ENCODE assay signal across 3 cellular contexts in the genomic region with DNA sequence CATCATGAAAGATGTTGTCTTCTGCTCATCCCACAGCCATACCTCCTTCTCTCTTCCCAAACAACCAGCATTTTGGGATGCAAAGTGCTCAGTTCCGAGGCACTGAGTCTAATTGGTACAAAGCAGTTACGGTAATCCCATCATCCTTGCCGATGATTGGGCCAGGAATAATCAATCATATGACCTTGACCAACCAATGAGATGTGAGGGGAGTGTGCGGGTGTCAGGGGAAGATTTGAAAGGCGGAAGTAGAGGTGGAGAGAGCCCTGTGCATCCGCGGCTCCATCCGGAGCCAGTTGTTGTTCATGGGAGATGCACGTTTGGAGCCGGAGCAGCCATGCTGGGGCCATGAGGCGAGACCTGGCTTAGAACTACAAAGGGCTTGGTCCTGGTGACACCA.
TF ChIP-seq lines count a peak whose summit lies in the region.

No MANE protein-coding gene starts in this region.

TF ChIP-seq in HepG2, 621 proteins besides CTCF, POLR2A, EP300 and RAD21:
- TF ChIP-seq NFE2L1 (CRISPR knock-in tag; IDR thresholded peaks at IDR 0.05; ENCODE audit: borderline replicate concordance) = no peak
- TF ChIP-seq NFYB (CRISPR knock-in tag; IDR thresholded peaks at IDR 0.05) = peak; percentile 59
- TF ChIP-seq MEIS2 (CRISPR knock-in tag; IDR thresholded peaks at IDR 0.05) = no peak
- TF ChIP-seq PHF21A (CRISPR knock-in tag; IDR thresholded peaks at IDR 0.05) = no peak
- TF ChIP-seq ZNF224 (CRISPR knock-in tag; IDR thresholded peaks at IDR 0.05) = no peak
- no peak for TF ChIP-seq ZC3H13 (CRISPR knock-in tag; IDR thresholded peaks at IDR 0.05)
TF ChIP-seq in HepG2: peak in this region for 1.

TF ChIP-seq in WTC11, 78 proteins besides CTCF, POLR2A, EP300 and RAD21:
- peak; percentile 59 for TF ChIP-seq NFYB (CRISPR knock-in tag; conservative IDR thresholded peaks at IDR 0.05; ENCODE audit: low read depth)
- TF ChIP-seq, protein P1, sequence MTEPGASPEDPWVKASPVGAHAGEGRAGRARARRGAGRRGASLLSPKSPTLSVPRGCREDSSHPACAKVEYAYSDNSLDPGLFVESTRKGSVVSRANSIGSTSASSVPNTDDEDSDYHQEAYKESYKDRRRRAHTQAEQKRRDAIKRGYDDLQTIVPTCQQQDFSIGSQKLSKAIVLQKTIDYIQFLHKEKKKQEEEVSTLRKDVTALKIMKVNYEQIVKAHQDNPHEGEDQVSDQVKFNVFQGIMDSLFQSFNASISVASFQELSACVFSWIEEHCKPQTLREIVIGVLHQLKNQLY (CRISPR knock-in tag; IDR thresholded peaks at IDR 0.05) = no peak
- no peak for TF ChIP-seq ZNF671 (CRISPR knock-in tag; IDR thresholded peaks at IDR 0.05)
- TF ChIP-seq ZNF423 (CRISPR knock-in tag; IDR thresholded peaks at IDR 0.05) = no peak
- TF ChIP-seq ZNF317 (CRISPR knock-in tag; IDR thresholded peaks at IDR 0.05; ENCODE audit: borderline replicate concordance, low read depth) = no peak
- TF ChIP-seq NR2C2 (CRISPR knock-in tag; IDR thresholded peaks at IDR 0.05) = no peak
- no peak for TF ChIP-seq ZNF396 (CRISPR knock-in tag; IDR thresholded peaks at IDR 0.05; ENCODE audit: borderline replicate concordance)
- TF ChIP-seq, protein P2, sequence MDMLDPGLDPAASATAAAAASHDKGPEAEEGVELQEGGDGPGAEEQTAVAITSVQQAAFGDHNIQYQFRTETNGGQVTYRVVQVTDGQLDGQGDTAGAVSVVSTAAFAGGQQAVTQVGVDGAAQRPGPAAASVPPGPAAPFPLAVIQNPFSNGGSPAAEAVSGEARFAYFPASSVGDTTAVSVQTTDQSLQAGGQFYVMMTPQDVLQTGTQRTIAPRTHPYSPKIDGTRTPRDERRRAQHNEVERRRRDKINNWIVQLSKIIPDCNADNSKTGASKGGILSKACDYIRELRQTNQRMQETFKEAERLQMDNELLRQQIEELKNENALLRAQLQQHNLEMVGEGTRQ (CRISPR knock-in tag; IDR thresholded peaks at IDR 0.05) = peak; percentile 37; the same call in 1 of the 2 replicates
- TF ChIP-seq FOXP4 (CRISPR knock-in tag; IDR thresholded peaks at IDR 0.05) = no peak
- TF ChIP-seq TEAD1 (CRISPR knock-in tag; IDR thresholded peaks at IDR 0.05) = no peak
- TF ChIP-seq, protein P3, sequence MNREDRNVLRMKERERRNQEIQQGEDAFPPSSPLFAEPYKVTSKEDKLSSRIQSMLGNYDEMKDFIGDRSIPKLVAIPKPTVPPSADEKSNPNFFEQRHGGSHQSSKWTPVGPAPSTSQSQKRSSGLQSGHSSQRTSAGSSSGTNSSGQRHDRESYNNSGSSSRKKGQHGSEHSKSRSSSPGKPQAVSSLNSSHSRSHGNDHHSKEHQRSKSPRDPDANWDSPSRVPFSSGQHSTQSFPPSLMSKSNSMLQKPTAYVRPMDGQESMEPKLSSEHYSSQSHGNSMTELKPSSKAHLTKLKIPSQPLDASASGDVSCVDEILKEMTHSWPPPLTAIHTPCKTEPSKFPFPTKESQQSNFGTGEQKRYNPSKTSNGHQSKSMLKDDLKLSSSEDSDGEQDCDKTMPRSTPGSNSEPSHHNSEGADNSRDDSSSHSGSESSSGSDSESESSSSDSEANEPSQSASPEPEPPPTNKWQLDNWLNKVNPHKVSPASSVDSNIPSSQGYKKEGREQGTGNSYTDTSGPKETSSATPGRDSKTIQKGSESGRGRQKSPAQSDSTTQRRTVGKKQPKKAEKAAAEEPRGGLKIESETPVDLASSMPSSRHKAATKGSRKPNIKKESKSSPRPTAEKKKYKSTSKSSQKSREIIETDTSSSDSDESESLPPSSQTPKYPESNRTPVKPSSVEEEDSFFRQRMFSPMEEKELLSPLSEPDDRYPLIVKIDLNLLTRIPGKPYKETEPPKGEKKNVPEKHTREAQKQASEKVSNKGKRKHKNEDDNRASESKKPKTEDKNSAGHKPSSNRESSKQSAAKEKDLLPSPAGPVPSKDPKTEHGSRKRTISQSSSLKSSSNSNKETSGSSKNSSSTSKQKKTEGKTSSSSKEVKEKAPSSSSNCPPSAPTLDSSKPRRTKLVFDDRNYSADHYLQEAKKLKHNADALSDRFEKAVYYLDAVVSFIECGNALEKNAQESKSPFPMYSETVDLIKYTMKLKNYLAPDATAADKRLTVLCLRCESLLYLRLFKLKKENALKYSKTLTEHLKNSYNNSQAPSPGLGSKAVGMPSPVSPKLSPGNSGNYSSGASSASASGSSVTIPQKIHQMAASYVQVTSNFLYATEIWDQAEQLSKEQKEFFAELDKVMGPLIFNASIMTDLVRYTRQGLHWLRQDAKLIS (CRISPR knock-in tag; IDR thresholded peaks at IDR 0.05; ENCODE audit: borderline replicate concordance) = no peak
- TF ChIP-seq JUN (CRISPR knock-in tag; IDR thresholded peaks at IDR 0.05) = no peak
- no peak for TF ChIP-seq GRHL2 (CRISPR knock-in tag; IDR thresholded peaks at IDR 0.05; ENCODE audit: insufficient replicate concordance, severe bottlenecking)

TF ChIP-seq in K562, 482 proteins besides CTCF, POLR2A, EP300 and RAD21:
- TF ChIP-seq, protein P4, sequence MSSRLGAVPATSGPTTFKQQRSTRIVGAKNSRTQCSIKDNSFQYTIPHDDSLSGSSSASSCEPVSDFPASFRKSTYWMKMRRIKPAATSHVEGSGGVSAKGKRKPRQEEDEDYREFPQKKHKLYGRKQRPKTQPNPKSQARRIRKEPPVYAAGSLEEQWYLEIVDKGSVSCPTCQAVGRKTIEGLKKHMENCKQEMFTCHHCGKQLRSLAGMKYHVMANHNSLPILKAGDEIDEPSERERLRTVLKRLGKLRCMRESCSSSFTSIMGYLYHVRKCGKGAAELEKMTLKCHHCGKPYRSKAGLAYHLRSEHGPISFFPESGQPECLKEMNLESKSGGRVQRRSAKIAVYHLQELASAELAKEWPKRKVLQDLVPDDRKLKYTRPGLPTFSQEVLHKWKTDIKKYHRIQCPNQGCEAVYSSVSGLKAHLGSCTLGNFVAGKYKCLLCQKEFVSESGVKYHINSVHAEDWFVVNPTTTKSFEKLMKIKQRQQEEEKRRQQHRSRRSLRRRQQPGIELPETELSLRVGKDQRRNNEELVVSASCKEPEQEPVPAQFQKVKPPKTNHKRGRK (tag; IDR thresholded peaks at IDR 0.05) = no peak
- TF ChIP-seq, protein P5, sequence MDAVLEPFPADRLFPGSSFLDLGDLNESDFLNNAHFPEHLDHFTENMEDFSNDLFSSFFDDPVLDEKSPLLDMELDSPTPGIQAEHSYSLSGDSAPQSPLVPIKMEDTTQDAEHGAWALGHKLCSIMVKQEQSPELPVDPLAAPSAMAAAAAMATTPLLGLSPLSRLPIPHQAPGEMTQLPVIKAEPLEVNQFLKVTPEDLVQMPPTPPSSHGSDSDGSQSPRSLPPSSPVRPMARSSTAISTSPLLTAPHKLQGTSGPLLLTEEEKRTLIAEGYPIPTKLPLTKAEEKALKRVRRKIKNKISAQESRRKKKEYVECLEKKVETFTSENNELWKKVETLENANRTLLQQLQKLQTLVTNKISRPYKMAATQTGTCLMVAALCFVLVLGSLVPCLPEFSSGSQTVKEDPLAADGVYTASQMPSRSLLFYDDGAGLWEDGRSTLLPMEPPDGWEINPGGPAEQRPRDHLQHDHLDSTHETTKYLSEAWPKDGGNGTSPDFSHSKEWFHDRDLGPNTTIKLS (IDR thresholded peaks at IDR 0.05; ENCODE audit: borderline replicate concordance, low read depth) = no peak
- TF ChIP-seq SAP30 (IDR thresholded peaks at IDR 0.05; ENCODE audit: borderline replicate concordance, insufficient read depth, low read depth, low read length, poor library complexity, severe bottlenecking) (no peak), PKNOX1 (IDR thresholded peaks at IDR 0.05) (peak; percentile 48; the same call in 1 of the 2 replicates), NCOR1 (IDR thresholded peaks at IDR 0.05) (no peak), NFYB (IDR thresholded peaks at IDR 0.05; ENCODE audit: extremely low read depth, insufficient read length) (peak; percentile 70), ZZZ3 (IDR thresholded peaks at IDR 0.05) (no peak)
- TF ChIP-seq, protein P2 (CRISPR knock-in tag; IDR thresholded peaks at IDR 0.05) = peak; percentile 58
- TF ChIP-seq, protein P6, sequence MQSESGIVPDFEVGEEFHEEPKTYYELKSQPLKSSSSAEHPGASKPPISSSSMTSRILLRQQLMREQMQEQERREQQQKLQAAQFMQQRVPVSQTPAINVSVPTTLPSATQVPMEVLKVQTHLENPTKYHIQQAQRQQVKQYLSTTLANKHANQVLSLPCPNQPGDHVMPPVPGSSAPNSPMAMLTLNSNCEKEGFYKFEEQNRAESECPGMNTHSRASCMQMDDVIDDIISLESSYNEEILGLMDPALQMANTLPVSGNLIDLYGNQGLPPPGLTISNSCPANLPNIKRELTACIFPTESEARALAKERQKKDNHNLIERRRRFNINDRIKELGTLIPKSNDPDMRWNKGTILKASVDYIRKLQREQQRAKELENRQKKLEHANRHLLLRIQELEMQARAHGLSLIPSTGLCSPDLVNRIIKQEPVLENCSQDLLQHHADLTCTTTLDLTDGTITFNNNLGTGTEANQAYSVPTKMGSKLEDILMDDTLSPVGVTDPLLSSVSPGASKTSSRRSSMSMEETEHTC (IDR thresholded peaks at IDR 0.05) = no peak
